8 cellular contexts compared by ENCODE assay signal in genomic region chr1:202505880-202506562, GRCh38.
DNase-seq lines count a peak whose midpoint lies in the region; ATAC-seq and TF ChIP-seq lines count a peak whose summit lies in the region.
"Not testable (repeated sequence)": the region's sequence is repeated elsewhere in the genome, so short reads cannot be mapped to it uniquely, and the experiment has no call there.

No MANE protein-coding gene starts in this region.

- not testable (repeated sequence) for TF ChIP-seq CTCF in astrocyte of the spinal cord (IDR thresholded peaks at IDR 0.05; ENCODE audit: low read depth, low read length); fibroblast of mammary gland (conservative IDR thresholded peaks at IDR 0.05; ENCODE audit: control insufficient read depth, insufficient read depth, low read depth, low read length); mucosa of descending colon (IDR thresholded peaks at IDR 0.05); testis (IDR thresholded peaks at IDR 0.05)

- not testable (repeated sequence) for H2AFZ ChIP-seq in ACC112 (ENCODE audit: low read length, unreplicated experiment)

- TF ChIP-seq POLR2A in testis (IDR thresholded peaks at IDR 0.05), result not testable (repeated sequence)

- not testable (repeated sequence) for H3K27me3 ChIP-seq in ACC112 (ENCODE audit: insufficient read depth, low read length); HUES64 (ENCODE audit: insufficient read depth, low read length); iPS-18a (ENCODE audit: control insufficient read depth, insufficient read depth, low read length); testis

- H3K9me3 ChIP-seq in HUES64 (ENCODE audit: insufficient read depth, low read depth, low read length); iPS-18a (ENCODE audit: control insufficient read depth, low read depth, low read length); mucosa of descending colon; testis: not testable (repeated sequence)

- H3K9ac ChIP-seq in HUES64 (ENCODE audit: low read depth, low read length) (peak overlapping the region; percentile 74; the same call in 1 of the 2 replicates), iPS-18a (ENCODE audit: low read length) (peak overlapping the region; percentile 56)

- not testable (repeated sequence) for H3K79me2 ChIP-seq in ACC112 (ENCODE audit: control insufficient read depth, insufficient read depth, low read length, unreplicated experiment)

- H3K4me1 ChIP-seq in ACC112 (ENCODE audit: control insufficient read depth, insufficient read depth, low read length, unreplicated experiment), result peaks cover 17% of the 10 kb centered on the region
- peaks cover 14% of the 10 kb centered on the region for H3K4me1 ChIP-seq in HUES64 (ENCODE audit: insufficient read depth, low read length)
- peaks cover 14% of the 10 kb centered on the region for H3K4me1 ChIP-seq in iPS-18a (ENCODE audit: control insufficient read depth, low read depth, low read length)
- not testable (repeated sequence) for H3K4me1 ChIP-seq in mucosa of descending colon (ENCODE audit: low read depth)
- H3K4me1 ChIP-seq in testis, result peaks cover 19% of the 10 kb centered on the region

- intact Hi-C loops in mucosa of descending colon (cut with DNase I, micrococcal nuclease); posterior vena cava (cut with DNase I); testis (cut with DNase I; ENCODE audit: low total_unique reads): not testable (repeated sequence)

- in situ Hi-C loops in astrocyte of the spinal cord (cut with HindIII; ENCODE audit: low sequenced_read_pairs), result not testable (repeated sequence)

- 84% methylated on average over 6 of the region's 6 CpGs for WGBS in HUES64
- 28 to 50% methylated on average over 6 of the region's 6 CpGs for WGBS in testis, 2 donors

- DNase-seq in astrocyte of the spinal cord (ENCODE audit: low read depth, low spot score) (peak; percentile 48), fibroblast of mammary gland (ENCODE audit: low read depth) (peak; percentile 76), mucosa of descending colon (peak in 1 of 3 donors; percentile 17), posterior vena cava (ENCODE audit: low spot score) (peak; percentile 85), testis (peak; percentile 78)

- not testable (repeated sequence) for H3K36me3 ChIP-seq in ACC112 (ENCODE audit: insufficient read depth, low read length); HUES64 (ENCODE audit: insufficient read depth, low read length); iPS-18a (ENCODE audit: control insufficient read depth, low read depth, low read length); mucosa of descending colon (ENCODE audit: low read depth); testis (ENCODE audit: low read depth, missing control alignments)

- H3K27ac ChIP-seq in ACC112 (ENCODE audit: low read depth, low read length) (peak overlapping the region; percentile 72), HUES64 (ENCODE audit: low read depth, low read length) (peak overlapping the region; percentile 33), iPS-18a (ENCODE audit: low read length) (peak overlapping the region; percentile 73), testis (peak overlapping the region; percentile 75 to 86)

- not testable (repeated sequence) for H3K4me3 ChIP-seq in ACC112 (ENCODE audit: low read depth, low read length); HUES64 (ENCODE audit: low read length); astrocyte of the spinal cord (ENCODE audit: low read depth, low read length); fibroblast of mammary gland (ENCODE audit: control insufficient read depth, low read depth, low read length); iPS-18a (ENCODE audit: low read length); mucosa of descending colon; testis

- peak; percentile 22 for ATAC-seq in mucosa of descending colon
